In genomic region chr15:81133782-81134461, GRCh38 we compare ENCODE assay signal across 9 cellular contexts. TPM values are rescaled to one million over a fixed set of nuclear protein-coding genes. Genes with fewer than 3 reads are reported as not detected.
DNase-seq lines count a peak whose midpoint lies in the region; ATAC-seq lines count a peak whose summit lies in the region.
"Had no signal": no experiment of that assay in that cellular context is flagged by ENCODE, and none has a peak within 500 bp of the region (broad histone marks: within the 10 kb centered on the region; RNA-seq: fewer than 3 reads in every experiment).

A gene with protein sequence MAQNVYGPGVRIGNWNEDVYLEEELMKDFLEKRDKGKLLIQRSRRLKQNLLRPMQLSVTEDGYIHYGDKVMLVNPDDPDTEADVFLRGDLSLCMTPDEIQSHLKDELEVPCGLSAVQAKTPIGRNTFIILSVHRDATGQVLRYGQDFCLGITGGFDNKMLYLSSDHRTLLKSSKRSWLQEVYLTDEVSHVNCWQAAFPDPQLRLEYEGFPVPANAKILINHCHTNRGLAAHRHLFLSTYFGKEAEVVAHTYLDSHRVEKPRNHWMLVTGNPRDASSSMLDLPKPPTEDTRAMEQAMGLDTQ (plus strand): TSS chr15:81134270. CDS start chr15:81134330, 60 bp downstream.

- H3K4me1 Mint-ChIP-seq in CD4-positive, alpha-beta memory T cell, result peaks cover 0 to 9% (median 3%) of the 10 kb centered on the region in 4 donors
- H3K4me1 Mint-ChIP-seq in stimulated activated naive B cell treated with anti-CD40 and anti-IgM and Interleukin-4, amounts not matched to agents 10 μg/mL and 1 μg/mL and 100 μg/mL, for 72 hours, result peaks cover 7 to 12% of the 10 kb centered on the region in 2 donors

- intact Hi-C loops in CD4-positive, alpha-beta memory T cell (cut with micrococcal nuclease), result no loop called here

- 5 to 11% methylated on average over 33 of the region's 33 CpGs for WGBS in esophagus, 2 donors

- no peaks in the 10 kb centered on the region for H3K4me1 ChIP-seq in CD4-positive, alpha-beta memory T cell (ENCODE audit: insufficient read depth, low read length)
- H3K4me1 ChIP-seq in esophagus (ENCODE audit: control insufficient read depth in 2 of 2, insufficient read depth in 2 of 2, low read length in 1 of 2), result peaks cover 0 to 3% of the 10 kb centered on the region in 2 donors

- CTCF ChIA-PET in CD4-positive, alpha-beta memory T cell (lab: Charles Lee; ENCODE audit: partially characterized antibody), result no interaction called here

- POLR2A ChIA-PET in CD4-positive, alpha-beta memory T cell (lab: Charles Lee; ENCODE audit: partially characterized antibody), result no interaction called here

- H3K4me3 Mint-ChIP-seq in CD4-positive, alpha-beta memory T cell, result peak within 1 kb of the TSS; percentile 9 to 65 (median 48)
- H3K4me3 Mint-ChIP-seq in stimulated activated naive B cell treated with anti-CD40 and anti-IgM and Interleukin-4, amounts not matched to agents 10 μg/mL and 1 μg/mL and 100 μg/mL, for 72 hours, result peak within 1 kb of the TSS; percentile 46 to 70

- peak; percentile 79 to 82 for ATAC-seq in stimulated activated naive B cell treated with anti-CD40 and anti-IgM and Interleukin-4, amounts not matched to agents 10 μg/mL and 1 μg/mL and 100 μg/mL, for 72 hours (replicated peaks)
- no peak for ATAC-seq in HG03442 (IDR thresholded peaks at IDR 0.05; ENCODE audit: unreplicated experiment)

- peaks cover 7% of the 10 kb centered on the region for H3K27me3 ChIP-seq in CD4-positive, alpha-beta memory T cell (ENCODE audit: insufficient read depth, low read length)
- no peaks in the 10 kb centered on the region for H3K27me3 ChIP-seq in esophagus (ENCODE audit: control insufficient read depth in 1 of 2, insufficient read depth in 2 of 2, low read length in 2 of 2)

- no peak within 1 kb of the TSS for H3K27ac ChIP-seq in CD4-positive, alpha-beta memory T cell (ENCODE audit: low read depth, low read length)
- no peak within 1 kb of the TSS for H3K27ac ChIP-seq in esophagus (ENCODE audit: low read depth in 2 of 2, low read length in 1 of 2)

- H3K27me3 Mint-ChIP-seq in CD4-positive, alpha-beta memory T cell, result peaks cover 36 to 48% of the 10 kb centered on the region in 2 donors
- peaks cover 54 to 56% of the 10 kb centered on the region in 2 donors for H3K27me3 Mint-ChIP-seq in stimulated activated naive B cell treated with anti-CD40 and anti-IgM and Interleukin-4, amounts not matched to agents 10 μg/mL and 1 μg/mL and 100 μg/mL, for 72 hours

- DNase-seq in CD4-positive, alpha-beta memory T cell, result no peak
- DNase-seq in NCI-H1092 (lab: John Stamatoyannopoulos, UW) (peak; percentile 81), midbrain (lab: John Stamatoyannopoulos, UW) (peak; percentile 74), GM19238 (ENCODE audit: insufficient read length, low spot score) (no peak)
- peak; percentile 39 for DNase-seq in activated CD4-positive, CD25-positive, alpha-beta regulatory T cell treated with anti-CD3 and anti-CD28 coated beads, Interleukin-2, amount 50 U/mL, for 72 hours
- DNase-seq in stimulated activated naive B cell treated with anti-CD40 and anti-IgM and Interleukin-4, amounts not matched to agents 10 μg/mL and 1 μg/mL and 100 μg/mL, for 72 hours, result peak; percentile 18

- H3K9me3 Mint-ChIP-seq in CD4-positive, alpha-beta memory T cell, result peaks cover 0 to 16% (median 6%) of the 10 kb centered on the region in 8 donors
- H3K9me3 Mint-ChIP-seq in stimulated activated naive B cell treated with anti-CD40 and anti-IgM and Interleukin-4, amounts not matched to agents 10 μg/mL and 1 μg/mL and 100 μg/mL, for 72 hours, result peaks cover 0 to 2% of the 10 kb centered on the region in 2 donors

- no peaks in the 10 kb centered on the region for H3K36me3 ChIP-seq in CD4-positive, alpha-beta memory T cell (ENCODE audit: insufficient read depth, low read length)
- H3K36me3 ChIP-seq in esophagus (ENCODE audit: control insufficient read depth in 2 of 2, insufficient read depth in 2 of 2, low read length in 1 of 2), result no peaks in the 10 kb centered on the region

- H3K4me3 ChIP-seq in CD4-positive, alpha-beta memory T cell (ENCODE audit: low read length in 2 of 2), result no peak within 1 kb of the TSS
- peak within 1 kb of the TSS; percentile 17 to 31 for H3K4me3 ChIP-seq in esophagus (ENCODE audit: low read depth in 1 of 2, low read length in 2 of 2)

- peaks cover 3 to 4% of the 10 kb centered on the region in 2 donors for H3K36me3 Mint-ChIP-seq in CD4-positive, alpha-beta memory T cell
- peaks cover 3 to 6% of the 10 kb centered on the region in 2 donors for H3K36me3 Mint-ChIP-seq in stimulated activated naive B cell treated with anti-CD40 and anti-IgM and Interleukin-4, amounts not matched to agents 10 μg/mL and 1 μg/mL and 100 μg/mL, for 72 hours

- H3K9me3 ChIP-seq in CD4-positive, alpha-beta memory T cell (ENCODE audit: control insufficient read depth in 1 of 2, low read length in 2 of 2), result no peaks in the 10 kb centered on the region
- no peaks in the 10 kb centered on the region for H3K9me3 ChIP-seq in esophagus (ENCODE audit: control insufficient read depth in 2 of 2, insufficient read depth in 1 of 2, low read depth in 1 of 2, low read length in 1 of 2)

- H3K27ac Mint-ChIP-seq in CD4-positive, alpha-beta memory T cell, result no peak within 1 kb of the TSS
- H3K27ac Mint-ChIP-seq in stimulated activated naive B cell treated with anti-CD40 and anti-IgM and Interleukin-4, amounts not matched to agents 10 μg/mL and 1 μg/mL and 100 μg/mL, for 72 hours, result no peak within 1 kb of the TSS

RNA-seq across cellular contexts. Expression of the gene that starts here (rescaled TPM):
- not detected for total RNA-seq in CD4-positive, alpha-beta memory T cell
- polyA plus RNA-seq in CD4-positive, alpha-beta memory T cell, result not detected
- under 1 TPM; 0.02 to 0.18 TPM for polyA plus RNA-seq in esophagus
- total RNA-seq: epithelial cell of proximal tubule had no signal

Comparison
In these comparisons a context has a peak if more than half of its experiments do, and no peak if none do; other contexts are left out.
1. DNase-seq: peak in NCI-H1092 (single experiment), activated CD4-positive, CD25-positive, alpha-beta regulatory T cell treated with anti-CD3 and anti-CD28 coated beads, Interleukin-2, amount 50 U/mL, for 72 hours (single experiment), midbrain (single experiment) and stimulated activated naive B cell treated with anti-CD40 and anti-IgM and Interleukin-4, amounts not matched to agents 10 μg/mL and 1 μg/mL and 100 μg/mL, for 72 hours (single experiment); none in CD4-positive, alpha-beta memory T cell (0 of 5) and GM19238 (single experiment).
2. H3K4me3 ChIP-seq: peak in esophagus (2 of 2); none in CD4-positive, alpha-beta memory T cell (0 of 2).